ENCODE assay signal across 8 cellular contexts in genomic region chr14:106257569-106257994, GRCh38.
DNase-seq lines count a peak whose midpoint lies in the region; ATAC-seq and TF ChIP-seq lines count a peak whose summit lies in the region.
"Not testable (repeated sequence)": the region's sequence is repeated elsewhere in the genome, so short reads cannot be mapped to it uniquely, and the experiment has no call there.

No MANE protein-coding gene starts in this region.

- H3K4me3 ChIP-seq in OCI-LY3 (ENCODE audit: low read length); trophoblast cell (ENCODE audit: low read depth, low read length): not testable (repeated sequence)

- ATAC-seq in Right ventricle myocardium inferior = not testable (repeated sequence)

- not testable (repeated sequence) for H3K9me3 ChIP-seq in OCI-LY3 (ENCODE audit: insufficient read depth, low read length); trophoblast cell (ENCODE audit: insufficient read depth, low read depth, low read length)

- H3K79me1 ChIP-seq in trophoblast cell (ENCODE audit: low read length) = not testable (repeated sequence)

- not testable (repeated sequence) for H3K4ac ChIP-seq in trophoblast cell (ENCODE audit: low read depth, low read length)

- not testable (repeated sequence) for H3K27me3 ChIP-seq in OCI-LY3 (ENCODE audit: low read depth, low read length); trophoblast cell (ENCODE audit: insufficient read depth, low read length)

- not testable (repeated sequence) for H3K36me3 ChIP-seq in OCI-LY3 (replicated peaks; ENCODE audit: low read depth, low read length); trophoblast cell (ENCODE audit: control insufficient read depth in 1 of 2, insufficient read depth in 2 of 2, low read length in 2 of 2)

- H2AFZ ChIP-seq in OCI-LY3 (ENCODE audit: low read depth, low read length); trophoblast cell (ENCODE audit: insufficient read depth, low read length, poor library complexity): not testable (repeated sequence)

- H4K20me1 ChIP-seq in OCI-LY3 (ENCODE audit: insufficient read depth, low read length) = not testable (repeated sequence)

- H3K14ac ChIP-seq in trophoblast cell (ENCODE audit: low read length) = not testable (repeated sequence)

- not testable (repeated sequence) for H2BK120ac ChIP-seq in trophoblast cell (ENCODE audit: insufficient read depth, low read length, poor library complexity)

- intact Hi-C loops in Right ventricle myocardium inferior (cut with DNase I) = not testable (repeated sequence)

- H2BK5ac ChIP-seq in trophoblast cell (ENCODE audit: low read depth, low read length, poor library complexity) = not testable (repeated sequence)

- not testable (repeated sequence) for H3K18ac ChIP-seq in trophoblast cell (ENCODE audit: low read length)

- WGBS in trophoblast cell (ENCODE audit: extremely low coverage, insufficient coverage, insufficient read length) = no CpG with 5 or more reads among the region's 16 CpGs

- H3K23ac ChIP-seq in trophoblast cell (ENCODE audit: low read length) = not testable (repeated sequence)

- H4K91ac ChIP-seq in trophoblast cell (ENCODE audit: low read depth, low read length) = not testable (repeated sequence)

- not testable (repeated sequence) for H3K9ac ChIP-seq in OCI-LY3 (ENCODE audit: low read length); trophoblast cell (ENCODE audit: low read length)

- not testable (repeated sequence) for H2AK5ac ChIP-seq in trophoblast cell (ENCODE audit: low read length)

- H3K27ac ChIP-seq in OCI-LY3 (ENCODE audit: low read length); trophoblast cell (ENCODE audit: low read depth, low read length): not testable (repeated sequence)

- H2BK12ac ChIP-seq in trophoblast cell (ENCODE audit: low read length) = not testable (repeated sequence)

- not testable (repeated sequence) for H3K4me2 ChIP-seq in OCI-LY3 (ENCODE audit: low read length); trophoblast cell (ENCODE audit: low read length)

- peak; percentile 15 for DNase-seq in DMS114 treated with DMSO at 0.1 percent for 48 hours (lab: John Stamatoyannopoulos, UW; ENCODE audit: unreplicated experiment)
- peak; percentile 52 for DNase-seq in activated CD4-positive, CD25-positive, alpha-beta regulatory T cell treated with anti-CD3 and anti-CD28 coated beads, Interleukin-2, amount 50 U/mL, for 16 hours (ENCODE audit: low read depth, low spot score)
- DNase-seq in activated effector memory CD4-positive, alpha-beta T cell treated with Interleukin-2 at 50 U/mL for 16 hours = peak; percentile 43
- DNase-seq in Right ventricle myocardium inferior (ENCODE audit: missing footprints) = peak; percentile 83
- peak; percentile 9 to 47 for DNase-seq in trophoblast cell
- DNase-seq in stimulated activated CD8-positive, alpha-beta memory T cell treated with anti-CD3 and anti-CD28 coated beads, Interleukin-7, amount 100 ng/mL, for 24 hours (ENCODE audit: low read depth) = peak; percentile 65

- not testable (repeated sequence) for H3K79me2 ChIP-seq in OCI-LY3 (ENCODE audit: low read length); trophoblast cell (ENCODE audit: control insufficient read depth, insufficient read depth, low read length, poor library complexity)

- TF ChIP-seq CTCF in LNCAP (IDR thresholded peaks at IDR 0.05) (peak; percentile 95), OCI-LY3 (IDR thresholded peaks at IDR 0.05; ENCODE audit: low read depth, low read length) (peak; percentile 47)

- H3K4me1 ChIP-seq in OCI-LY3 (ENCODE audit: low read length); trophoblast cell (ENCODE audit: control insufficient read depth in 1 of 2, insufficient read depth in 2 of 2, low read length in 2 of 2): not testable (repeated sequence)

- not testable (repeated sequence) for H4K12ac ChIP-seq in trophoblast cell (ENCODE audit: low read depth, low read length)

- H4K8ac ChIP-seq in trophoblast cell (ENCODE audit: low read depth, low read length) = not testable (repeated sequence)

Comparison
In these comparisons a context has a peak if more than half of its experiments do, and no peak if none do; other contexts are left out.
1. DNase-seq: peak in every context shown above with its lines; median percentile 83 in Right ventricle myocardium inferior; 65 in stimulated activated CD8-positive, alpha-beta memory T cell treated with anti-CD3 and anti-CD28 coated beads, Interleukin-7, amount 100 ng/mL, for 24 hours; 52 in activated CD4-positive, CD25-positive, alpha-beta regulatory T cell treated with anti-CD3 and anti-CD28 coated beads, Interleukin-2, amount 50 U/mL, for 16 hours; 43 in activated effector memory CD4-positive, alpha-beta T cell treated with Interleukin-2 at 50 U/mL for 16 hours; 28 in trophoblast cell; 15 in DMS114 treated with DMSO at 0.1 percent for 48 hours.